8 cellular contexts compared by ENCODE assay signal in the genomic region with DNA sequence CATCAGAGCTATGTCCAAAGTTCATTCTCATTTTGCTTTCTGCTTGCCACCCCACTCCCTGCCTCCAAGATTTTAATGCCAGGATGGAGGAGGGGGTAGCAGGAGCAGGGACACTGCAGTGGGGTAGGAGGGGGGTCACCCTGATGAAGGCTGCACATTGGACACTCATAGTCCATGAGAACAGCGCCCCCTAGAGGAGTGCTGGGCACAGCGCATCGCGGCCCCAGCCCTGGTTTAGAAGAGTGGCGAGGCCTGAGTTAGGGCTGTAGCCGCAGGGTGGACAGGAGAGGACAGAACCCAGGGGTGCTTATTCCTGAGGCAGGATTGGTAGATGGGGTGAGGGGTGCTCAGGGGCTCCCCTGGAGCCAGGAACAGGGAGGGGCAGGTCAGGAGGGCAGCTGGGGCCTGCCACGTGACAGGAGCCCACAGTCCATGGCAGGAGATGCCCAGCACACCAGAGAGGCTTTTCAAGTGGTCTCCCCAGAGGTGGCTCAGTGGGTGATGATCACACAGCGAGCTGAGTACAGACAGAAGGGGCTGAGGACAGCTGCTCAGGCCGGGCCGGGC.
A peak's percentile ranks its signal among the peaks of the same experiment; 100 is the strongest.
DNase-seq lines count a peak whose midpoint lies in the region; ATAC-seq, FAIRE-seq and TF ChIP-seq lines count a peak whose summit lies in the region.

No MANE protein-coding gene starts in this region.

- intact Hi-C loops in Panc1 (cut with micrococcal nuclease; ENCODE audit: unreplicated experiment), result no loop called here

- H3K27ac ChIP-seq in Panc1 (ENCODE audit: low read length), result no peak overlapping the region

- in situ Hi-C loops in Panc1 (cut with HindIII; ENCODE audit: low pct_unique_long_range_greater_than_20kb, low sequenced_read_pairs), result no loop called here

- H3K27me3 ChIP-seq in Panc1 (ENCODE audit: control insufficient read depth, insufficient read depth, low read length), result no peaks in the 10 kb centered on the region

- BruUV-seq in Panc1 (replicated peaks; lab: Mats Ljungman, UMichigan), result no TSS peak

- H3K4me3 Mint-ChIP-seq in osteocyte (ENCODE audit: unreplicated experiment), result no peak overlapping the region

- H3K36me3 ChIP-seq in Panc1 (ENCODE audit: control insufficient read depth, insufficient read depth, low read length), result no peaks in the 10 kb centered on the region

- H3K36me3 Mint-ChIP-seq in osteocyte (ENCODE audit: unreplicated experiment), result no peaks in the 10 kb centered on the region

- no peaks in the 10 kb centered on the region for H3K9me3 Mint-ChIP-seq in osteocyte (ENCODE audit: unreplicated experiment)

- H3K4me3 ChIP-seq in Panc1 (ENCODE audit: low read depth in 2 of 2, low read length in 2 of 2) (no peak overlapping the region), choroid plexus epithelial cell (ENCODE audit: low read depth, low read length) (no peak overlapping the region)

- H3K9me3 ChIP-seq in Panc1 (ENCODE audit: control insufficient read depth, insufficient read depth, low read depth, low read length), result no peaks in the 10 kb centered on the region

- CTCF ChIA-PET in Panc1 (lab: Charles Lee), result interaction anchor here (0.6 to 1.2 kb wide), 4 partner anchors 8 to 169 kb away, joined by 3 to 6 read pairs (median 4); no protein-coding TSS in a partner anchor

- TF ChIP-seq CTCF in Panc1 (IDR thresholded peaks at IDR 0.05), result peak; percentile 95
- peak; percentile 70 for TF ChIP-seq CTCF in choroid plexus epithelial cell (conservative IDR thresholded peaks at IDR 0.05; ENCODE audit: low read depth, low read length)
- TF ChIP-seq CTCF in osteocyte (IDR thresholded peaks at IDR 0.05), result peak; percentile 63

- FAIRE-seq in RCC 7860 (lab: Jason Lieb, UNC), result no peak

- POLR2A ChIA-PET in Panc1 (lab: Charles Lee), result no interaction called here

- H3K4me1 ChIP-seq in Panc1 (ENCODE audit: control insufficient read depth, insufficient read depth, low read length), result no peaks in the 10 kb centered on the region

- no peak overlapping the region for H3K27ac Mint-ChIP-seq in osteocyte (ENCODE audit: unreplicated experiment)

- peaks cover 9% of the 10 kb centered on the region for H3K4me1 Mint-ChIP-seq in osteocyte (ENCODE audit: unreplicated experiment)

- peak; percentile 46 for DNase-seq in NCI-H510A treated with DMSO at 0.1 percent for 48 hours (lab: John Stamatoyannopoulos, UW)
- DNase-seq in NCI-H510A (lab: John Stamatoyannopoulos, UW), result no peak
- no peak for DNase-seq in Panc1 (ENCODE audit: low read depth, low spot score)
- peak; percentile 13 for DNase-seq in choroid plexus epithelial cell (ENCODE audit: low read depth)
- DNase-seq in osteocyte (ENCODE audit: extremely low spot score, unreplicated experiment), result no peak
- DNase-seq in T1000 (lab: John Stamatoyannopoulos, UW), result no peak
- no peak for DNase-seq in RCC 7860 (ENCODE audit: low spot score)
- DNase-seq in GM03348 (ENCODE audit: low spot score), result no peak

- H3K27me3 Mint-ChIP-seq in osteocyte (ENCODE audit: unreplicated experiment), result peaks cover 26% of the 10 kb centered on the region

- peak; percentile 82 for ATAC-seq in Panc1

Comparison
In these comparisons a context has a peak if more than half of its experiments do, and no peak if none do; other contexts are left out.
1. DNase-seq: peak in NCI-H510A treated with DMSO at 0.1 percent for 48 hours (single experiment) and choroid plexus epithelial cell (single experiment); none in NCI-H510A (single experiment), Panc1 (single experiment), osteocyte (single experiment), T1000 (single experiment), RCC 7860 (single experiment) and GM03348 (single experiment).
2. Peak in every context shown above with its lines, with median percentiles within 50 percentile points of each other: CTCF ChIP-seq.